In genomic region chr9:112762726-112763518, GRCh38 we compare ENCODE assay signal across 28 cellular contexts.
"Had no signal": no experiment of that assay in that cellular context is flagged by ENCODE, and none has a peak within 500 bp of the region (broad histone marks: within the 10 kb centered on the region; RNA-seq: fewer than 3 reads in every experiment).

No MANE protein-coding gene starts in this region.

- DNase-seq: activated CD4-positive, alpha-beta memory T cell treated with anti-CD3 and anti-CD28 coated beads, Interleukin-2, amount 10 ng/mL, durations not matched to agents 7 days and 5 days; activated CD4-positive, alpha-beta T cell treated with anti-CD3 and anti-CD28 coated beads, Interleukin-2, amount 10 ng/mL, durations not matched to agents 24 days and 14 days; activated CD4-positive, CD25-positive, alpha-beta regulatory T cell treated with anti-CD3 and anti-CD28 coated beads, Interleukin-2, amount 50 U/mL, for 72 hours; activated CD8-positive, alpha-beta memory T cell treated with anti-CD3 and anti-CD28 coated beads, Interleukin-2, amount 50 U/mL, for 48 hours; activated naive CD4-positive, alpha-beta T cell; activated T-cell treated with anti-CD3 and anti-CD28 coated beads, Interleukin-2, amount 50 U/mL, for 4 hours; anterior cingulate cortex; dermis blood vessel endothelial cell; effector CD8-positive, alpha-beta T cell; foreskin fibroblast; heart left ventricle; hypothalamus; immature natural killer cell; kidney; left colon; midbrain; naive thymus-derived CD8-positive, alpha-beta T cell; posterior cingulate gyrus; right cardiac atrium; spleen; stimulated activated naive CD8-positive, alpha-beta T cell treated with anti-CD3 and anti-CD28 coated beads, Interleukin-15, Interleukin-2, amounts not matched to agents 100 U/mL and 50 U/mL, for 24 hours; T-helper 9 cell; uterus had no signal

- H3K4me3 Mint-ChIP-seq: activated CD4-positive, alpha-beta memory T cell treated with anti-CD3 and anti-CD28 coated beads, Interleukin-2, amount 10 ng/mL, durations not matched to agents 7 days and 5 days; activated CD4-positive, alpha-beta T cell treated with anti-CD3 and anti-CD28 coated beads, Interleukin-2, amount 10 ng/mL, durations not matched to agents 24 days and 14 days; activated naive CD8-positive, alpha-beta T cell; activated T-cell treated with anti-CD3 and anti-CD28 coated beads, Interleukin-2, amount 50 U/mL, for 4 hours; activated T-helper 17 cell treated with anti-CD3 and anti-CD28 coated beads, Interleukin-2, amount 50 U/mL, for 72 hours; central memory CD8-positive, alpha-beta T cell; immature natural killer cell; naive thymus-derived CD8-positive, alpha-beta T cell had no signal

- H3K9me3 Mint-ChIP-seq: activated T-helper 17 cell treated with anti-CD3 and anti-CD28 coated beads, Interleukin-2, amount 50 U/mL, for 72 hours; central memory CD8-positive, alpha-beta T cell had no signal

- H3K27ac ChIP-seq: heart left ventricle, spleen, thoracic aorta, uterus, VCaP had no signal

- H3K27me3 Mint-ChIP-seq: activated naive CD8-positive, alpha-beta T cell; activated T-helper 17 cell treated with anti-CD3 and anti-CD28 coated beads, Interleukin-2, amount 50 U/mL, for 72 hours; central memory CD8-positive, alpha-beta T cell; naive thymus-derived CD8-positive, alpha-beta T cell had no signal

- H3K4me3 ChIP-seq: heart left ventricle, spleen, thoracic aorta, uterus had no signal

- H3K4me1 ChIP-seq: uterus had no signal

- ATAC-seq: activated T-cell treated with anti-CD3 and anti-CD28 coated beads, Interleukin-2, amount 50 U/mL, for 4 hours; activated T-helper 17 cell treated with anti-CD3 and anti-CD28 coated beads, Interleukin-2, amount 50 U/mL, for 72 hours; heart left ventricle; left colon; naive thymus-derived CD8-positive, alpha-beta T cell; right cardiac atrium; stimulated activated naive CD8-positive, alpha-beta T cell treated with anti-CD3 and anti-CD28 coated beads, Interleukin-15, Interleukin-2, amounts not matched to agents 100 U/mL and 50 U/mL, for 24 hours had no signal

- H3K36me3 ChIP-seq: heart left ventricle, spleen, thoracic aorta, uterus had no signal

- H3K9me3 ChIP-seq: thoracic aorta, uterus had no signal

- H3K27ac Mint-ChIP-seq: activated CD4-positive, alpha-beta memory T cell treated with anti-CD3 and anti-CD28 coated beads, Interleukin-2, amount 10 ng/mL, durations not matched to agents 7 days and 5 days; activated CD4-positive, alpha-beta T cell treated with anti-CD3 and anti-CD28 coated beads, Interleukin-2, amount 10 ng/mL, durations not matched to agents 24 days and 14 days; activated naive CD8-positive, alpha-beta T cell; activated T-helper 17 cell treated with anti-CD3 and anti-CD28 coated beads, Interleukin-2, amount 50 U/mL, for 72 hours; immature natural killer cell had no signal

- H3K27me3 ChIP-seq: heart left ventricle, spleen, uterus had no signal
